In genomic region chr11:70924108-70924507, GRCh38 we compare ENCODE assay signal across 7 cellular contexts.
"Had no signal": no experiment of that assay in that cellular context is flagged by ENCODE, and none has a peak within 500 bp of the region (broad histone marks: within the 10 kb centered on the region; RNA-seq: fewer than 3 reads in every experiment).

No MANE protein-coding gene starts in this region.

- H3K4me3 ChIP-seq: K562 had no signal

- DNase-seq: IMR-90, KBM-7 had no signal

- H3K27ac Mint-ChIP-seq: IgD-negative memory B cell had no signal

- ATAC-seq: HepG2, K562 had no signal

- H3K4me1 Mint-ChIP-seq: IgD-negative memory B cell had no signal

- FAIRE-seq: HepG2, HTR-8/SVneo, K562 had no signal

- H3K4me3 Mint-ChIP-seq: IgD-negative memory B cell had no signal

- H3K27ac ChIP-seq: HL-60 had no signal
